Comparison of ENCODE assay signal across 8 cellular contexts in genomic region chr4:8419222-8420041, GRCh38. TPM values are rescaled to one million over a fixed set of nuclear protein-coding genes. Genes with fewer than 3 reads are reported as not detected.
DNase-seq lines count a peak whose midpoint lies in the region; ATAC-seq and TF ChIP-seq lines count a peak whose summit lies in the region.

No MANE protein-coding gene starts in this region.

- ATAC-seq in GM19372 (IDR thresholded peaks at IDR 0.05; ENCODE audit: low read depth, unreplicated experiment) (peak; percentile 92), HG03095 (IDR thresholded peaks at IDR 0.05; ENCODE audit: unreplicated experiment) (peak; percentile 68)

- no peak overlapping the region for H3K4me3 Mint-ChIP-seq in activated T-helper 2 cell treated with anti-CD3 and anti-CD28 coated beads, Interferon-gamma antibody, Interleukin-2, Interleukin-4, amounts not matched to agents 10 μg/mL and 5 μg/mL and 100 μg/mL, durations not matched to agents 14 hours and 24 hours and 36 hours (ENCODE audit: low read depth)

- DNase-seq in activated T-helper 2 cell treated with anti-CD3 and anti-CD28 coated beads, Interferon-gamma antibody, Interleukin-2, Interleukin-4, amounts not matched to agents 10 μg/mL and 5 μg/mL and 100 μg/mL, durations not matched to agents 14 hours and 24 hours and 36 hours (ENCODE audit: low spot score) = no peak
- no peak for DNase-seq in osteoblast (ENCODE audit: insufficient read length, low spot score, missing footprints)
- no peak for DNase-seq in central memory CD4-positive, alpha-beta T cell
- no peak for DNase-seq in NCI-H510A (lab: John Stamatoyannopoulos, UW)
- DNase-seq in NCI-H187 treated with DMSO at 0.1 percent for 48 hours (lab: John Stamatoyannopoulos, UW) = no peak
- DNase-seq in NCI-H82 (lab: John Stamatoyannopoulos, UW) = no peak

- H2AFZ ChIP-seq in osteoblast (ENCODE audit: low read length) = no peak overlapping the region

- no peak for TF ChIP-seq CTCF in osteoblast (IDR thresholded peaks at IDR 0.05; ENCODE audit: extremely low read depth, low read depth, low read length)

- H3K4me3 ChIP-seq in osteoblast (ENCODE audit: insufficient read depth, low read length) = no peak overlapping the region

- peak overlapping the region; percentile 43 for H3K4me2 ChIP-seq in osteoblast (ENCODE audit: insufficient read depth, low read length)

- peaks cover 4% of the 10 kb centered on the region for H3K4me1 ChIP-seq in osteoblast (ENCODE audit: insufficient read depth, low read length)

- intact Hi-C loops in activated T-helper 2 cell treated with anti-CD3 and anti-CD28 coated beads, Interferon-gamma antibody, Interleukin-2, Interleukin-4, amounts not matched to agents 10 μg/mL and 5 μg/mL and 100 μg/mL, durations not matched to agents 14 hours and 24 hours and 36 hours (cut with micrococcal nuclease) = loop anchor here (1.0 kb wide), 1 partner anchor 9 kb away; no protein-coding TSS in a partner anchor

- H3K4me1 Mint-ChIP-seq in activated T-helper 2 cell treated with anti-CD3 and anti-CD28 coated beads, Interferon-gamma antibody, Interleukin-2, Interleukin-4, amounts not matched to agents 10 μg/mL and 5 μg/mL and 100 μg/mL, durations not matched to agents 14 hours and 24 hours and 36 hours (ENCODE audit: low read depth) = peaks cover 35% of the 10 kb centered on the region

- H3K27me3 ChIP-seq in osteoblast (ENCODE audit: insufficient read depth, low read length) = no peaks in the 10 kb centered on the region

- peaks cover 15% of the 10 kb centered on the region for H3K36me3 ChIP-seq in osteoblast (ENCODE audit: insufficient read depth, low read length)

- H3K27ac Mint-ChIP-seq in activated T-helper 2 cell treated with anti-CD3 and anti-CD28 coated beads, Interferon-gamma antibody, Interleukin-2, Interleukin-4, amounts not matched to agents 10 μg/mL and 5 μg/mL and 100 μg/mL, durations not matched to agents 14 hours and 24 hours and 36 hours = peak overlapping the region; percentile 89

- H4K20me1 ChIP-seq in osteoblast (ENCODE audit: insufficient read depth, low read length) = peaks cover 42% of the 10 kb centered on the region

- peaks cover 35% of the 10 kb centered on the region for H3K36me3 Mint-ChIP-seq in activated T-helper 2 cell treated with anti-CD3 and anti-CD28 coated beads, Interferon-gamma antibody, Interleukin-2, Interleukin-4, amounts not matched to agents 10 μg/mL and 5 μg/mL and 100 μg/mL, durations not matched to agents 14 hours and 24 hours and 36 hours (ENCODE audit: low read depth)

- no peaks in the 10 kb centered on the region for H3K9me3 ChIP-seq in osteoblast (ENCODE audit: low read depth, low read length)

- peak overlapping the region; percentile 17 for H3K27ac ChIP-seq in osteoblast (ENCODE audit: low read depth, low read length)

- H3K27me3 Mint-ChIP-seq in activated T-helper 2 cell treated with anti-CD3 and anti-CD28 coated beads, Interferon-gamma antibody, Interleukin-2, Interleukin-4, amounts not matched to agents 10 μg/mL and 5 μg/mL and 100 μg/mL, durations not matched to agents 14 hours and 24 hours and 36 hours (ENCODE audit: low read depth) = no peaks in the 10 kb centered on the region

- peaks cover 39% of the 10 kb centered on the region for H3K79me2 ChIP-seq in osteoblast (ENCODE audit: insufficient read depth, low read length)

- no peaks in the 10 kb centered on the region for H3K9me3 Mint-ChIP-seq in activated T-helper 2 cell treated with anti-CD3 and anti-CD28 coated beads, Interferon-gamma antibody, Interleukin-2, Interleukin-4, amounts not matched to agents 10 μg/mL and 5 μg/mL and 100 μg/mL, durations not matched to agents 14 hours and 24 hours and 36 hours

RNA-seq across cellular contexts. Expression of gene ACOX3, which starts 21.1 kb away (rescaled TPM):
- total RNA-seq in activated T-helper 2 cell treated with anti-CD3 and anti-CD28 coated beads, Interferon-gamma antibody, Interleukin-2, Interleukin-4, amounts not matched to agents 10 μg/mL and 5 μg/mL and 100 μg/mL, durations not matched to agents 14 hours and 24 hours and 36 hours = 28.4 and 29.9 TPM in 2 replicates
- 24.2 and 29.2 TPM in 2 replicates for total RNA-seq in osteoblast

RNA-seq across cellular contexts. Expression of gene TRMT44, which starts 21.1 kb away (rescaled TPM):
- 25.6 and 28.2 TPM in 2 replicates for total RNA-seq in activated T-helper 2 cell treated with anti-CD3 and anti-CD28 coated beads, Interferon-gamma antibody, Interleukin-2, Interleukin-4, amounts not matched to agents 10 μg/mL and 5 μg/mL and 100 μg/mL, durations not matched to agents 14 hours and 24 hours and 36 hours
- 19.7 and 21.7 TPM in 2 replicates for total RNA-seq in osteoblast
